8 cellular contexts compared by ENCODE assay signal in genomic region chr15:43517354-43518072, GRCh38. TPM values are rescaled to one million over a fixed set of nuclear protein-coding genes. Genes with fewer than 3 reads are reported as not detected.
DNase-seq lines count a peak whose midpoint lies in the region; ATAC-seq and TF ChIP-seq lines count a peak whose summit lies in the region.

Gene MAP1A (plus strand): TSS chr15:43517608. CDS start chr15:43521474, 3,866 bp downstream.

- no peaks in the 10 kb centered on the region for H3K36me3 Mint-ChIP-seq in MCF 10A (ENCODE audit: insufficient read depth, unreplicated experiment)
- no peaks in the 10 kb centered on the region for H3K36me3 Mint-ChIP-seq in activated B cell treated with CpG ODN at 0.5 μM for 24 hours (ENCODE audit: low read depth)
- H3K36me3 Mint-ChIP-seq in Calu3 (ENCODE audit: insufficient read depth, unreplicated experiment), result no peaks in the 10 kb centered on the region

- no peak for TF ChIP-seq POLR2A in breast epithelium (IDR thresholded peaks at IDR 0.05)

- H3K4me1 Mint-ChIP-seq in MCF 10A (ENCODE audit: insufficient read depth, unreplicated experiment) (peaks cover 14% of the 10 kb centered on the region), activated B cell treated with CpG ODN at 0.5 μM for 24 hours (peaks cover 22% of the 10 kb centered on the region), Calu3 (ENCODE audit: low read depth, unreplicated experiment) (no peaks in the 10 kb centered on the region)

- CTCF ChIA-PET in MCF 10A (lab: Yijun Ruan, JAX), result no interaction called here
- CTCF ChIA-PET in activated B cell treated with CpG ODN at 0.5 μM for 24 hours (lab: Charles Lee), result interaction anchor here (3.0 kb wide), 1 partner anchor 34 kb away, joined by 7 read pairs; no protein-coding TSS in a partner anchor
- CTCF ChIA-PET in Calu3 (lab: Charles Lee), result interaction anchor here (0.7 kb wide), 1 partner anchor 639 kb away, joined by 5 read pairs; no protein-coding TSS in a partner anchor

- H3K27ac Mint-ChIP-seq in MCF 10A (ENCODE audit: low read depth, unreplicated experiment) (no peak within 1 kb of the TSS), activated B cell treated with CpG ODN at 0.5 μM for 24 hours (no peak within 1 kb of the TSS), Calu3 (ENCODE audit: unreplicated experiment) (no peak within 1 kb of the TSS)

- BruUV-seq in MCF 10A (replicated peaks; lab: Mats Ljungman, UMichigan) (no TSS peak), Calu3 (replicated peaks; lab: Mats Ljungman, UMichigan) (no TSS peak)

- intact Hi-C loops in breast epithelium (cut with DNase I; ENCODE audit: low total_unique reads) (no loop called here), MCF 10A (cut with micrococcal nuclease) (no loop called here), activated B cell treated with CpG ODN at 0.5 μM for 24 hours (cut with micrococcal nuclease) (loop anchor here (10.0 kb wide), 1 partner anchor 307 kb away; the partner anchor contains the start of genes MFAP1 and WDR76), head of caudate nucleus (cut with DNase I) (loop anchor here (5.0 kb wide), 1 partner anchor 230 kb away; the partner anchor contains the start of gene PDIA3), Calu3 (cut with micrococcal nuclease; ENCODE audit: unreplicated experiment) (no loop called here)

- ATAC-seq in activated B cell treated with CpG ODN at 0.5 μM for 24 hours (ENCODE audit: low read depth), result no peak
- ATAC-seq in HG03135 (IDR thresholded peaks at IDR 0.05; ENCODE audit: unreplicated experiment), result no peak
- ATAC-seq in HG02610 (IDR thresholded peaks at IDR 0.05; ENCODE audit: unreplicated experiment), result no peak

- TF ChIP-seq CTCF in breast epithelium (IDR thresholded peaks at IDR 0.05) (no peak), MCF 10A (IDR thresholded peaks at IDR 0.05; ENCODE audit: unreplicated experiment) (no peak), activated B cell treated with CpG ODN at 0.5 μM for 24 hours (IDR thresholded peaks at IDR 0.05) (no peak), neutrophil (IDR thresholded peaks at IDR 0.05) (no peak), Calu3 (IDR thresholded peaks at IDR 0.05; ENCODE audit: unreplicated experiment) (no peak)

- H3K4me3 ChIP-seq in breast epithelium, result peak within 1 kb of the TSS; percentile 46 to 69 (median 49)
- peak within 1 kb of the TSS; percentile 5 to 20 for H3K4me3 ChIP-seq in neutrophil (ENCODE audit: low read depth in 1 of 2, low read length in 1 of 2)

- H3K27me3 Mint-ChIP-seq in MCF 10A (ENCODE audit: insufficient read depth, unreplicated experiment) (peaks cover 34% of the 10 kb centered on the region), activated B cell treated with CpG ODN at 0.5 μM for 24 hours (peaks cover 45% of the 10 kb centered on the region), Calu3 (ENCODE audit: unreplicated experiment) (peaks cover 64% of the 10 kb centered on the region)

- H3K4me1 ChIP-seq in breast epithelium, result no peaks in the 10 kb centered on the region
- H3K4me1 ChIP-seq in neutrophil (ENCODE audit: control insufficient read depth in 1 of 2, insufficient read depth in 1 of 2, low read depth in 1 of 2, low read length in 1 of 2), result peaks cover 6% of the 10 kb centered on the region in 2 experiments

- no peaks in the 10 kb centered on the region for H3K27me3 ChIP-seq in breast epithelium
- H3K27me3 ChIP-seq in neutrophil, result peaks cover 55% of the 10 kb centered on the region

- H3K27ac ChIP-seq in breast epithelium (peak within 1 kb of the TSS; percentile 50 to 90), neutrophil (no peak within 1 kb of the TSS)

- POLR2A ChIA-PET in MCF 10A (lab: Yijun Ruan, JAX), result no interaction called here
- POLR2A ChIA-PET in activated B cell treated with CpG ODN at 0.5 μM for 24 hours (lab: Charles Lee), result interaction anchor here (0.6 to 0.7 kb wide), 2 partner anchors 22 to 259 kb away, joined by 3 to 6 read pairs; partner anchors contain the start of gene ELL3

- H3K9me3 ChIP-seq in breast epithelium (no peaks in the 10 kb centered on the region), neutrophil (no peaks in the 10 kb centered on the region)

- no peak within 1 kb of the TSS for H3K4me3 Mint-ChIP-seq in MCF 10A (ENCODE audit: unreplicated experiment)
- H3K4me3 Mint-ChIP-seq in activated B cell treated with CpG ODN at 0.5 μM for 24 hours, result peak within 1 kb of the TSS; percentile 64
- no peak within 1 kb of the TSS for H3K4me3 Mint-ChIP-seq in Calu3 (ENCODE audit: low read depth, unreplicated experiment)

- no peak for DNase-seq in breast epithelium (ENCODE audit: low spot score in 2 of 2)
- no peak for DNase-seq in MCF 10A (ENCODE audit: unreplicated experiment)
- no peak for DNase-seq in activated B cell treated with CpG ODN at 0.5 μM for 24 hours
- peak; percentile 66 to 92 (median 80) for DNase-seq in head of caudate nucleus
- DNase-seq in Calu3, result no peak

- H3K9me3 Mint-ChIP-seq in MCF 10A (ENCODE audit: unreplicated experiment) (no peaks in the 10 kb centered on the region), activated B cell treated with CpG ODN at 0.5 μM for 24 hours (no peaks in the 10 kb centered on the region), Calu3 (ENCODE audit: low read depth, unreplicated experiment) (no peaks in the 10 kb centered on the region)

- H3K36me3 ChIP-seq in breast epithelium (no peaks in the 10 kb centered on the region), neutrophil (no peaks in the 10 kb centered on the region)

RNA-seq across cellular contexts. Expression of gene MAP1A, which starts in this region (rescaled TPM):
- total RNA-seq in breast epithelium (10 to 100 TPM in 1 of 3 donors, 1 to 10 TPM in 2; 2.8 to 12.8 (median 8.8) TPM), MCF 10A (2022) (0.09 and 0.17 TPM in 2 replicates), activated B cell treated with CpG ODN at 0.5 μM for 24 hours (0.11 and 0.12 TPM in 2 replicates), Calu3 (2022) (0.05 and 0.27 TPM in 2 replicates)

Comparison
In these comparisons a context has a peak if more than half of its experiments do, and no peak if none do; other contexts are left out.
1. DNase-seq: peak in head of caudate nucleus (42 of 42); none in breast epithelium (0 of 2), MCF 10A (single experiment), activated B cell treated with CpG ODN at 0.5 μM for 24 hours (single experiment) and Calu3 (single experiment).
2. intact Hi-C loops: an anchor here in activated B cell treated with CpG ODN at 0.5 μM for 24 hours (10.0 kb wide) and head of caudate nucleus (5.0 kb wide); none called in breast epithelium, MCF 10A and Calu3.